8 cellular contexts compared by ENCODE assay signal in the genomic region with DNA sequence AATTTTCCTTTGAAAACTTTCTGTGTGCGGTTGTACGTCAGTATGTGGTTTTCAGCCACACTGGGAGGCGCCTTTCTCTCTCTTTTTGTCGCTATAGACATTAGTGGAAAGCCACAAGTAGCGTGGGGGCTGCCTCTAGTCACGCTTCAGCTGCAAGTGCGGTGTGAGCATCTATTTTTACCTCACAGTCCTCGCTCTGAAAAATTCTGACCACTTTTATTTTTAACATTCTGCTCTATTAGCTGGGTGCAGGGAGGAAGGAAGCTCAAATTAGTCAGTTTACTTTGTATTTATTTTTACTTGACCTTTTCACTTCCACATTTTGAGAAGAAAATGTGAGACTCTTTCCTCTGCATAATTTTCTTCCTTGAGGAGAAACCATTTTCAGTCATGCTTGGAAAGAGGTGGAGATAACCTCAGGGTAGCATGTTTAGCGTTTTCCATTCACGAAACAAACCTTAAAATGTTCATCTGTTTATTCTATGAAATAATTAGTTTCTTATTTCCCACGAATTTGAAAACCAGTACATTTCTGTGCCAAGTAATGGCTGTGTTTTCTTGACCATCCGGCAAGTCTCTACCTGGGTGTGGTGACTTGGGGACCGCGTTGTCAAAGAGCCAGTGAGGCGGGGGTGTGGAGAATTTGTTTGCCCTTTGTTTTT.
DNase-seq lines count a peak whose midpoint lies in the region; ATAC-seq and TF ChIP-seq lines count a peak whose summit lies in the region.

No MANE protein-coding gene starts in this region.

- H3K36me3 Mint-ChIP-seq in stimulated activated naive B cell treated with anti-CD40 and anti-IgM and Interleukin-4, amounts not matched to agents 10 μg/mL and 1 μg/mL and 100 μg/mL, for 72 hours, result peaks cover 17 to 34% of the 10 kb centered on the region in 2 donors

- DNase-seq in activated T-cell treated with anti-CD3 and anti-CD28 coated beads for 1 hour (ENCODE audit: low read depth) (peak; percentile 14), SKM-1 treated with dmso at 0.1 percent for 144 hours (lab: John Stamatoyannopoulos, UW; ENCODE audit: unreplicated experiment) (peak; percentile 84), fibroblast of peridontal ligament (ENCODE audit: extremely low read depth) (peak; percentile 27), erythroblast (lab: John Stamatoyannopoulos, UW) (no peak), NCI-H1048 (lab: John Stamatoyannopoulos, UW) (no peak)
- DNase-seq in activated T-cell treated with anti-CD3 and anti-CD28 coated beads, Interleukin-2, amount 50 U/mL, for 1 hour, result no peak
- DNase-seq in stimulated activated naive B cell treated with anti-CD40 and anti-IgM and Interleukin-4, amounts not matched to agents 10 μg/mL and 1 μg/mL and 100 μg/mL, for 72 hours, result peak; percentile 85

- H3K9me3 Mint-ChIP-seq in stimulated activated naive B cell treated with anti-CD40 and anti-IgM and Interleukin-4, amounts not matched to agents 10 μg/mL and 1 μg/mL and 100 μg/mL, for 72 hours, result no peaks in the 10 kb centered on the region

- H3K27ac Mint-ChIP-seq in stimulated activated naive B cell treated with anti-CD40 and anti-IgM and Interleukin-4, amounts not matched to agents 10 μg/mL and 1 μg/mL and 100 μg/mL, for 72 hours, result peak overlapping the region; percentile 93

- no peaks in the 10 kb centered on the region for H3K27me3 Mint-ChIP-seq in stimulated activated naive B cell treated with anti-CD40 and anti-IgM and Interleukin-4, amounts not matched to agents 10 μg/mL and 1 μg/mL and 100 μg/mL, for 72 hours

- peak overlapping the region; percentile 64 to 71 for H3K4me3 Mint-ChIP-seq in stimulated activated naive B cell treated with anti-CD40 and anti-IgM and Interleukin-4, amounts not matched to agents 10 μg/mL and 1 μg/mL and 100 μg/mL, for 72 hours

- H3K4me1 Mint-ChIP-seq in stimulated activated naive B cell treated with anti-CD40 and anti-IgM and Interleukin-4, amounts not matched to agents 10 μg/mL and 1 μg/mL and 100 μg/mL, for 72 hours, result peaks cover 60 to 90% of the 10 kb centered on the region in 2 donors

- ATAC-seq in HG03095 (IDR thresholded peaks at IDR 0.05; ENCODE audit: unreplicated experiment), result peak; percentile 87
- ATAC-seq in stimulated activated naive B cell treated with anti-CD40 and anti-IgM and Interleukin-4, amounts not matched to agents 10 μg/mL and 1 μg/mL and 100 μg/mL, for 72 hours (replicated peaks), result peak; percentile 86 to 91

- TF ChIP-seq POLR2A in erythroblast (IDR thresholded peaks at IDR 0.05; ENCODE audit: low read length), result no peak

Comparison
In these comparisons a context has a peak if more than half of its experiments do, and no peak if none do; other contexts are left out.
1. DNase-seq: peak in activated T-cell treated with anti-CD3 and anti-CD28 coated beads for 1 hour (single experiment), SKM-1 treated with dmso at 0.1 percent for 144 hours (single experiment), fibroblast of peridontal ligament (single experiment) and stimulated activated naive B cell treated with anti-CD40 and anti-IgM and Interleukin-4, amounts not matched to agents 10 μg/mL and 1 μg/mL and 100 μg/mL, for 72 hours (single experiment); none in activated T-cell treated with anti-CD3 and anti-CD28 coated beads, Interleukin-2, amount 50 U/mL, for 1 hour (single experiment), erythroblast (0 of 2) and NCI-H1048 (single experiment).